Comparison of ENCODE assay signal across 7 cellular contexts in the genomic region with DNA sequence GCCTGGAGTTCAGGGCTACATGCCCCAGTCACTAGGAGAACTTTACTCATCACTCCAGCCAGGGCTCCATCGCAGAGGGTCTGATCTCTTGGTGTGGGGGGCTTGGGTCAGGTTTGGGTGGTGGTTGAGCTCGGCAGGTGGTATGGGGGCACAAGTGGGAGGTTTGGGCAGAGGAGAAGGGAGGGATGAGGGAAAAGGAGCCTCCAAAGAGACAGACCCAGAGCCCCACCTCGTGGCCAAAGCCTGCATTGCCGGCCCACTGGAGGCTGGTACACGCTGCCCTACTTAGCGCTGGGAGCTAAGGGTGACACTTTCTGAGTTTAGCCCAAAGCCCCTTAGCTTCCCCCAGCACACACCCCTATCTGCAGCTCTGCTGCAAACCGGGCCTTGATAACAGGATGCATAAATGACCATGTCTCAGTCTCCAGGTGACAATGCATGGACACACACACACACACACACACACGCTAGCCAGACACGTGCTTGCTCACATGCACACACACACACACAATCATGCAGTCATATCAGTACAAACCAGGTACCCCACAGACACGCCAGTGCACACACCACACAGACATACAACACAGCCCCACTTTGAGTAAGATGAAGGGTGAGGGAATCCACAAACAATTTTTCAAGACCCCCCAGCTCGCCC. TPM values are rescaled to one million over a fixed set of nuclear protein-coding genes. Genes with fewer than 3 reads are reported as not detected.
DNase-seq lines count a peak whose midpoint lies in the region; ATAC-seq and TF ChIP-seq lines count a peak whose summit lies in the region.

No MANE protein-coding gene starts in this region.

- H3K36me3 ChIP-seq in MG63 (no peaks in the 10 kb centered on the region), kidney epithelial cell (ENCODE audit: control insufficient read depth, insufficient read depth, low read length) (no peaks in the 10 kb centered on the region)

- H3K27me3 ChIP-seq in MG63 (no peaks in the 10 kb centered on the region), kidney epithelial cell (ENCODE audit: control insufficient read depth, insufficient read depth, low read length) (peaks cover 17% of the 10 kb centered on the region)

- TF ChIP-seq CTCF in GM12864 (IDR thresholded peaks at IDR 0.05; ENCODE audit: low read depth, low read length, missing control alignments) (peak; percentile 99), VCaP (conservative IDR thresholded peaks at IDR 0.05) (peak; percentile 90), kidney epithelial cell (IDR thresholded peaks at IDR 0.05; ENCODE audit: insufficient read depth, low read length, poor library complexity, severe bottlenecking) (peak; percentile 95)

- DNase-seq in GM12864 (ENCODE audit: low read depth) (no peak), MG63 (peak; percentile 69), T47D (ENCODE audit: low read depth in 1 of 2, low spot score in 1 of 2) (peak; percentile 80 to 84), kidney epithelial cell (ENCODE audit: low read depth) (no peak)
- peak; percentile 83 to 88 for DNase-seq in stimulated activated CD4-positive, alpha-beta T cell treated with anti-CD3 and anti-CD28 coated beads, Interleukin-2, amount 100 ng/mL, for 24 hours

- no peak overlapping the region for H3K27ac ChIP-seq in VCaP

- no peak for ATAC-seq in HG02610 (IDR thresholded peaks at IDR 0.05; ENCODE audit: unreplicated experiment)

- H3K9me3 ChIP-seq in MG63: no peaks in the 10 kb centered on the region

- in situ Hi-C loops in T47D (cut with HindIII; ENCODE audit: low pct_unique_long_range_greater_than_20kb, low sequenced_read_pairs): no loop called here

- H3K4me3 ChIP-seq in GM12864 (ENCODE audit: low read depth, low read length) (no peak overlapping the region), MG63 (no peak overlapping the region), kidney epithelial cell (ENCODE audit: low read depth, low read length) (no peak overlapping the region)

RNA-seq across cellular contexts. Expression of gene LZTS2, which starts 14.7 kb away (rescaled TPM):
- total RNA-seq in MG63 (2014; rRNA removed; shearing (Covaris generic); ENCODE audit: low replicate concordance): 60.9 and 64.4 TPM in 2 replicates
- 118 and 125 TPM in 2 replicates for total RNA-seq in kidney epithelial cell

RNA-seq across cellular contexts. Expression of gene PDZD7, which starts 16.6 kb away (rescaled TPM):
- total RNA-seq in MG63 (2014; rRNA removed; shearing (Covaris generic); ENCODE audit: low replicate concordance): 1.4 and 2.5 TPM in 2 replicates
- 1.2 and 3.5 TPM in 2 replicates for total RNA-seq in kidney epithelial cell

RNA-seq across cellular contexts. Expression of gene SFXN3, which starts 16.7 kb away (rescaled TPM):
- total RNA-seq in MG63 (2014; rRNA removed; shearing (Covaris generic); ENCODE audit: low replicate concordance): 27.4 and 38.5 TPM in 2 replicates
- total RNA-seq in kidney epithelial cell: 59.4 and 77.4 TPM in 2 replicates

RNA-seq across cellular contexts. Expression of gene TWNK, which starts 27.0 kb away (rescaled TPM):
- 13.3 and 14.6 TPM in 2 replicates for total RNA-seq in MG63 (2014; rRNA removed; shearing (Covaris generic); ENCODE audit: low replicate concordance)
- total RNA-seq in kidney epithelial cell: 14.0 and 14.1 TPM in 2 replicates

RNA-seq across cellular contexts. Expression of gene MRPL43, which starts 27.1 kb away (rescaled TPM):
- total RNA-seq in MG63 (2014; rRNA removed; shearing (Covaris generic); ENCODE audit: low replicate concordance): 85.9 and 134 TPM in 2 replicates
- total RNA-seq in kidney epithelial cell: 84.1 and 92.3 TPM in 2 replicates

Comparison
In these comparisons a context has a peak if more than half of its experiments do, and no peak if none do; other contexts are left out.
1. DNase-seq: peak in MG63 (single experiment), T47D (2 of 2) and stimulated activated CD4-positive, alpha-beta T cell treated with anti-CD3 and anti-CD28 coated beads, Interleukin-2, amount 100 ng/mL, for 24 hours (2 of 2); none in GM12864 (single experiment) and kidney epithelial cell (single experiment).
2. Peak in every context shown above with its lines, with median percentiles within 50 percentile points of each other: CTCF ChIP-seq.